In genomic region chr7:151032936-151033863, GRCh38 we compare ENCODE assay signal across 18 cellular contexts. TPM values are rescaled to one million over a fixed set of nuclear protein-coding genes. Genes with fewer than 3 reads are reported as not detected.
DNase-seq lines count a peak whose midpoint lies in the region; ATAC-seq, FAIRE-seq and TF ChIP-seq lines count a peak whose summit lies in the region.
"Had no signal": no experiment of that assay in that cellular context is flagged by ENCODE, and none has a peak within 500 bp of the region (broad histone marks: within the 10 kb centered on the region; RNA-seq: fewer than 3 reads in every experiment).

No MANE protein-coding gene starts in this region.

- H3K4me1 Mint-ChIP-seq in astrocyte (ENCODE audit: low read depth, unreplicated experiment), result peaks cover 6% of the 10 kb centered on the region
- H3K4me1 Mint-ChIP-seq in activated T-cell treated with anti-CD3 and anti-CD28 coated beads, Interleukin-2, amount 50 U/mL, for 24 hours (ENCODE audit: low read depth), result peaks cover 11% of the 10 kb centered on the region

- H3K36me3 Mint-ChIP-seq in astrocyte (ENCODE audit: low read depth, unreplicated experiment), result peaks cover 11% of the 10 kb centered on the region
- peaks cover 76% of the 10 kb centered on the region for H3K36me3 Mint-ChIP-seq in activated T-cell treated with anti-CD3 and anti-CD28 coated beads, Interleukin-2, amount 50 U/mL, for 24 hours (ENCODE audit: low read depth)

- H3K27me3 ChIP-seq in right atrium auricular region, result no peaks in the 10 kb centered on the region
- no peaks in the 10 kb centered on the region for H3K27me3 ChIP-seq in astrocyte (ENCODE audit: insufficient read depth, low read length)
- no peaks in the 10 kb centered on the region for H3K27me3 ChIP-seq in upper lobe of right lung
- H3K27me3 ChIP-seq: ascending aorta, esophagus muscularis mucosa, heart left ventricle had no signal

- intact Hi-C loops in Right ventricle myocardium inferior (cut with DNase I), result no loop called here
- intact Hi-C loops in upper lobe of right lung (cut with DNase I), result loop anchor here (10.0 kb wide), 1 partner anchor 82 kb away; no protein-coding TSS in a partner anchor

- H3K4me3 ChIP-seq in right atrium auricular region (no peak overlapping the region), astrocyte (ENCODE audit: insufficient read depth, low read depth, low read length) (no peak overlapping the region), upper lobe of right lung (no peak overlapping the region)
- H3K4me3 ChIP-seq: ascending aorta, esophagus muscularis mucosa, heart left ventricle had no signal

- peak; percentile 37 for DNase-seq in Right ventricle myocardium inferior (ENCODE audit: missing footprints)
- DNase-seq in right atrium auricular region (ENCODE audit: low spot score), result no peak
- DNase-seq in astrocyte (ENCODE audit: low read depth), result no peak
- no peak for DNase-seq in upper lobe of right lung
- DNase-seq in activated T-cell treated with anti-CD3 and anti-CD28 coated beads, Interleukin-2, amount 50 U/mL, for 24 hours, result no peak
- DNase-seq: activated CD4-positive, alpha-beta T cell treated with anti-CD3 and anti-CD28 coated beads for 4 hours; activated CD8-positive, alpha-beta memory T cell treated with anti-CD3 and anti-CD28 coated beads, Interleukin-2, amount 50 U/mL, for 4 hours; activated naive CD4-positive, alpha-beta T cell; CD8-positive, alpha-beta T cell; heart left ventricle; mesenchymal stem cell; SHP77; stimulated activated naive CD8-positive, alpha-beta T cell treated with anti-CD3 and anti-CD28 coated beads, Interleukin-15, amount 100 ng/mL, for 72 hours had no signal

- H3K4me2 ChIP-seq in astrocyte (ENCODE audit: low read length), result no peak overlapping the region

- no peak overlapping the region for H3K9ac ChIP-seq in astrocyte (ENCODE audit: low read length)

- no peak for FAIRE-seq in astrocyte (lab: Jason Lieb, UNC)

- no peak for TF ChIP-seq CTCF in right atrium auricular region (IDR thresholded peaks at IDR 0.05)
- TF ChIP-seq CTCF in astrocyte (IDR thresholded peaks at IDR 0.05; ENCODE audit: insufficient read depth, low read depth, low read length), result no peak
- no peak for TF ChIP-seq CTCF in upper lobe of right lung (IDR thresholded peaks at IDR 0.05)

- peaks cover 0 to 12% of the 10 kb centered on the region in 2 donors for H3K4me1 ChIP-seq in right atrium auricular region
- H3K4me1 ChIP-seq in astrocyte (ENCODE audit: insufficient read depth, low read length), result peaks cover 6% of the 10 kb centered on the region
- H3K4me1 ChIP-seq in upper lobe of right lung, result peaks cover 11% of the 10 kb centered on the region

- H3K4me3 Mint-ChIP-seq in astrocyte (ENCODE audit: unreplicated experiment), result peak overlapping the region; percentile 34
- H3K4me3 Mint-ChIP-seq in activated T-cell treated with anti-CD3 and anti-CD28 coated beads, Interleukin-2, amount 50 U/mL, for 24 hours, result no peak overlapping the region
- H3K4me3 Mint-ChIP-seq: CD8-positive, alpha-beta T cell; stimulated activated naive CD8-positive, alpha-beta T cell treated with anti-CD3 and anti-CD28 coated beads, Interleukin-15, amount 100 ng/mL, for 72 hours had no signal

- H2AFZ ChIP-seq in astrocyte (ENCODE audit: low read depth, low read length), result no peak overlapping the region

- no peaks in the 10 kb centered on the region for H3K9me3 Mint-ChIP-seq in astrocyte (ENCODE audit: unreplicated experiment)
- no peaks in the 10 kb centered on the region for H3K9me3 Mint-ChIP-seq in activated T-cell treated with anti-CD3 and anti-CD28 coated beads, Interleukin-2, amount 50 U/mL, for 24 hours
- H3K9me3 Mint-ChIP-seq: CD8-positive, alpha-beta T cell; IgD-negative memory B cell; stimulated activated naive CD8-positive, alpha-beta T cell treated with anti-CD3 and anti-CD28 coated beads, Interleukin-15, amount 100 ng/mL, for 72 hours had no signal

- no peaks in the 10 kb centered on the region for H3K27me3 Mint-ChIP-seq in astrocyte (ENCODE audit: low read depth, unreplicated experiment)
- no peaks in the 10 kb centered on the region for H3K27me3 Mint-ChIP-seq in activated T-cell treated with anti-CD3 and anti-CD28 coated beads, Interleukin-2, amount 50 U/mL, for 24 hours
- H3K27me3 Mint-ChIP-seq: IgD-negative memory B cell; stimulated activated naive CD8-positive, alpha-beta T cell treated with anti-CD3 and anti-CD28 coated beads, Interleukin-15, amount 100 ng/mL, for 72 hours had no signal

- no peak overlapping the region for H3K27ac Mint-ChIP-seq in astrocyte (ENCODE audit: unreplicated experiment)
- no peak overlapping the region for H3K27ac Mint-ChIP-seq in activated T-cell treated with anti-CD3 and anti-CD28 coated beads, Interleukin-2, amount 50 U/mL, for 24 hours
- H3K27ac Mint-ChIP-seq: CD8-positive, alpha-beta T cell had no signal

- ATAC-seq in Right ventricle myocardium inferior, result no peak
- ATAC-seq in upper lobe of right lung, result peak; percentile 2
- ATAC-seq in GM19395 (IDR thresholded peaks at IDR 0.05; ENCODE audit: unreplicated experiment), result no peak
- ATAC-seq: CD8-positive, alpha-beta T cell; heart left ventricle; stimulated activated naive CD8-positive, alpha-beta T cell treated with anti-CD3 and anti-CD28 coated beads, Interleukin-15, amount 100 ng/mL, for 72 hours had no signal

- H3K27ac ChIP-seq in right atrium auricular region, result no peak overlapping the region
- H3K27ac ChIP-seq in astrocyte (ENCODE audit: low read depth, low read length), result no peak overlapping the region
- H3K27ac ChIP-seq in upper lobe of right lung, result no peak overlapping the region
- H3K27ac ChIP-seq: ascending aorta, esophagus muscularis mucosa had no signal

- peaks cover 17% of the 10 kb centered on the region for H3K79me2 ChIP-seq in astrocyte (ENCODE audit: insufficient read depth, low read length)

- peaks cover 25% of the 10 kb centered on the region for H3K36me3 ChIP-seq in right atrium auricular region
- peaks cover 5% of the 10 kb centered on the region for H3K36me3 ChIP-seq in astrocyte (ENCODE audit: insufficient read depth, low read length)
- H3K36me3 ChIP-seq in upper lobe of right lung, result peaks cover 29% of the 10 kb centered on the region

- no peaks in the 10 kb centered on the region for H4K20me1 ChIP-seq in astrocyte (ENCODE audit: insufficient read depth, low read length)

- H3K9me3 ChIP-seq in right atrium auricular region (no peaks in the 10 kb centered on the region), astrocyte (ENCODE audit: insufficient read depth, low read depth, low read length) (no peaks in the 10 kb centered on the region), upper lobe of right lung (no peaks in the 10 kb centered on the region)
- H3K9me3 ChIP-seq: ascending aorta, esophagus muscularis mucosa, heart left ventricle had no signal

RNA-seq across cellular contexts. Expression of gene ABCB8, which starts 5.0 kb away (rescaled TPM):
- total RNA-seq in Right ventricle myocardium inferior (24.5 TPM), right atrium auricular region (10 to 100 TPM; 11.9 to 20.6 TPM), astrocyte (52.2 and 53.3 TPM in 2 replicates), upper lobe of right lung (40.6 TPM)

RNA-seq across cellular contexts. Expression of gene ATG9B, which starts 8.9 kb away (rescaled TPM):
- not detected for total RNA-seq in Right ventricle myocardium inferior
- total RNA-seq in right atrium auricular region, result not detected
- 1.8 and 2.2 TPM in 2 replicates for total RNA-seq in astrocyte
- total RNA-seq in upper lobe of right lung, result 0.17 TPM
- total RNA-seq: ascending aorta, urinary bladder had no signal

RNA-seq across cellular contexts. Expression of gene ASIC3, which starts 15.1 kb away (rescaled TPM):
- total RNA-seq in Right ventricle myocardium inferior (5.5 TPM), right atrium auricular region (1 to 10 TPM; 1.1 to 1.2 TPM), astrocyte (3.9 and 5.9 TPM in 2 replicates), upper lobe of right lung (2.6 TPM)
- total RNA-seq: ascending aorta had no signal

RNA-seq across cellular contexts. Expression of gene CDK5, which starts 24.5 kb away (rescaled TPM):
- 6.7 TPM for total RNA-seq in Right ventricle myocardium inferior
- 1 to 10 TPM; 4.4 to 4.9 TPM for total RNA-seq in right atrium auricular region
- total RNA-seq in astrocyte, result 47.9 and 55.1 TPM in 2 replicates
- 10.4 TPM for total RNA-seq in upper lobe of right lung

RNA-seq across cellular contexts. Expression of gene SLC4A2, which starts 26.2 kb away (rescaled TPM):
- total RNA-seq in Right ventricle myocardium inferior, result 61.2 TPM
- total RNA-seq in right atrium auricular region, result 100 to 1,000 TPM in 1 of 2 donors, 10 to 100 TPM in 1; 55.3 to 114 TPM
- 302 and 351 TPM in 2 replicates for total RNA-seq in astrocyte
- total RNA-seq in upper lobe of right lung, result 178 TPM
